In the genomic region with DNA sequence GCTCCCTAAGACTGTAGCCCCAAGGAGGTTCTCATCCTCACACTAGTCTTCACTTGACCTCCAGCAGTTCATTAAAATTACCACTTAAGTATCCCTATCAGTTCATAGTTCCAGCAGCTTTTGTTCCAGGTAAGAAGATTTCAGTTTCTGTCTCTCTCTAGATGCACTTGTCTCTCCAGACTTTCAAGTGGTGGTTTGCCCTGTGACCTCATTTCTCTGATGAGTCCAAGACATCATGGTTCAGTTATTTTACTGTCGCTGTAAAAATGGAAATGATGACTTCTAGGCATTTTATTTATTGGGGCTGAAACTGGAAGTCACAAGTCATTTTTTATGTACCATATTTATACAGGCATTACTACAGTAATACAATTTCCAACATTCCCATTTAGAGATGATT, we compare ENCODE assay signal across 15 cellular contexts. TPM values are rescaled to one million over a fixed set of nuclear protein-coding genes. Genes with fewer than 3 reads are reported as not detected.
DNase-seq lines count a peak whose midpoint lies in the region; ATAC-seq and TF ChIP-seq lines count a peak whose summit lies in the region.
"Had no signal": no experiment of that assay in that cellular context is flagged by ENCODE, and none has a peak within 500 bp of the region (broad histone marks: within the 10 kb centered on the region; RNA-seq: fewer than 3 reads in every experiment).

No MANE protein-coding gene starts in this region.

- H3F3A ChIP-seq in PC-3 (ENCODE audit: low read length, unreplicated experiment) (no peaks in the 10 kb centered on the region), GM23248 (ENCODE audit: insufficient read depth) (no peaks in the 10 kb centered on the region)

- 0 out of 3 replicates have a peak overlapping the region, but pooled peaks have one; percentile 9 for H2BK15ac ChIP-seq in IMR-90 (ENCODE audit: low read depth, low read length)

- no peak overlapping the region for H3K27ac Mint-ChIP-seq in natural killer cell treated with Interleukin-12 subunit alpha and Interleukin-12 subunit beta and Interleukin-15 and Interleukin-18, amount 100 ng/mL, for 72 hours
- H3K27ac Mint-ChIP-seq: CD8-positive, alpha-beta memory T cell; HFFc6 had no signal

- no peak overlapping the region for H3K4me2 ChIP-seq in DND-41 (ENCODE audit: insufficient read depth, low read length)
- no peak overlapping the region for H3K4me2 ChIP-seq in IMR-90 (ENCODE audit: low read depth, low read length)
- H3K4me2 ChIP-seq in PC-3 (ENCODE audit: low read length) = no peak overlapping the region
- no peak overlapping the region for H3K4me2 ChIP-seq in GM23248 (ENCODE audit: unreplicated experiment)
- H3K4me2 ChIP-seq: A549, BLaER1 had no signal

- no peak for TF ChIP-seq RAD21 in IMR-90 (IDR thresholded peaks at IDR 0.05; ENCODE audit: low read length)

- H2BK120ac ChIP-seq in IMR-90 (ENCODE audit: low read depth, low read length) = peak overlapping the region; percentile 51; the same call in 1 of the 2 replicates

- H3K4me1 ChIP-seq in DND-41 (ENCODE audit: insufficient read depth, low read length) = peaks cover 9% of the 10 kb centered on the region
- H3K4me1 ChIP-seq in IMR-90 (ENCODE audit: control insufficient read depth, insufficient read depth, low read length) = no peaks in the 10 kb centered on the region; the same call in 1 of the 2 replicates
- H3K4me1 ChIP-seq in PC-3 (ENCODE audit: insufficient read depth, low read length) = no peaks in the 10 kb centered on the region
- no peaks in the 10 kb centered on the region for H3K4me1 ChIP-seq in GM23248 (ENCODE audit: insufficient read depth)
- H3K4me1 ChIP-seq: A549, BLaER1, Caco-2 had no signal

- H2BK5ac ChIP-seq in IMR-90 (ENCODE audit: low read depth, low read length, poor library complexity, severe bottlenecking) = peak overlapping the region; percentile 20

- no peak overlapping the region for H3K23ac ChIP-seq in IMR-90 (ENCODE audit: low read depth, low read length)

- H3K9me3 ChIP-seq in DND-41 (ENCODE audit: insufficient read depth, low read length, severe bottlenecking) (peaks cover 3% of the 10 kb centered on the region), IMR-90 (ENCODE audit: control insufficient read depth, insufficient read depth, low read length) (0 out of 2 replicates have a peak, but pooled peaks cover 2% of the 10 kb centered on the region), PC-3 (ENCODE audit: low read length) (no peaks in the 10 kb centered on the region), GM23248 (ENCODE audit: low read depth) (no peaks in the 10 kb centered on the region)
- H3K9me3 ChIP-seq: A549, BLaER1, Caco-2 had no signal

- no CpG with 5 or more reads among the region's 1 CpG for WGBS in IMR-90 (ENCODE audit: extremely low coverage in 2 of 2, insufficient read length in 1 of 2), 2 experiments
- WGBS in GM23248 (ENCODE audit: low coverage in 1 of 2, low lambda C conversion rate in 2 of 2, missing lambda C conversion rate in 2 of 2), 2 experiments = 38 to 42% methylated on average over 1 of the region's 1 CpG

- H3K79me2 ChIP-seq in DND-41 (ENCODE audit: insufficient read depth, low read length) (no peaks in the 10 kb centered on the region), PC-3 (ENCODE audit: low read length) (no peaks in the 10 kb centered on the region), GM23248 (ENCODE audit: insufficient read depth) (no peaks in the 10 kb centered on the region)

- H3K14ac ChIP-seq in IMR-90 (replicated peaks; ENCODE audit: low read depth, low read length) = no peak overlapping the region

- H3K4me1 Mint-ChIP-seq in natural killer cell treated with Interleukin-12 subunit alpha and Interleukin-12 subunit beta and Interleukin-15 and Interleukin-18, amount 100 ng/mL, for 72 hours (ENCODE audit: low read depth in 2 of 2) = no peaks in the 10 kb centered on the region
- H3K4me1 Mint-ChIP-seq: CD8-positive, alpha-beta memory T cell had no signal

- DNase-seq in DND-41 (no peak), IMR-90 (peak; percentile 5), PC-3 (peak; percentile 30), kidney tubule cell (ENCODE audit: low spot score) (peak; percentile 60), GM23248 (no peak)
- no peak for DNase-seq in natural killer cell treated with Interleukin-12 subunit alpha and Interleukin-12 subunit beta and Interleukin-15 and Interleukin-18, amount 100 ng/mL, for 72 hours (ENCODE audit: low spot score)
- DNase-seq: Caco-2; CD8-positive, alpha-beta memory T cell; HCEC 1CT; HFFc6 had no signal

- ATAC-seq in DND-41 (ENCODE audit: insufficient read depth, low read depth) (peak; percentile 48; the same call in 2 of the 3 replicates), IMR-90 (ENCODE audit: low read depth) (no peak), PC-3 (no peak), GM21717 (IDR thresholded peaks at IDR 0.05; ENCODE audit: unreplicated experiment) (no peak)
- no peak for ATAC-seq in natural killer cell treated with Interleukin-12 subunit alpha and Interleukin-12 subunit beta and Interleukin-15 and Interleukin-18, amount 100 ng/mL, for 72 hours
- ATAC-seq: A549 had no signal

- H4K5ac ChIP-seq in IMR-90 (ENCODE audit: low read depth, low read length) = peak overlapping the region; percentile 78; the same call in 1 of the 2 replicates

- H2AFZ ChIP-seq in DND-41 (ENCODE audit: low read depth, low read length) (0 out of 2 replicates have a peak overlapping the region, but pooled peaks have one; percentile 3), IMR-90 (replicated peaks; ENCODE audit: low read length, poor library complexity) (no peak overlapping the region), PC-3 (ENCODE audit: low read length) (no peak overlapping the region), GM23248 (no peak overlapping the region)

- no peaks in the 10 kb centered on the region for H3K27me3 Mint-ChIP-seq in natural killer cell treated with Interleukin-12 subunit alpha and Interleukin-12 subunit beta and Interleukin-15 and Interleukin-18, amount 100 ng/mL, for 72 hours
- H3K27me3 Mint-ChIP-seq: CD8-positive, alpha-beta memory T cell had no signal

- H2BK20ac ChIP-seq in IMR-90 (ENCODE audit: low read depth, low read length) = peak overlapping the region; percentile 27; the same call in 1 of the 2 replicates

- H3K9ac ChIP-seq in DND-41 (ENCODE audit: low read depth, low read length) = no peak overlapping the region
- H3K9ac ChIP-seq in IMR-90 (ENCODE audit: low read depth, low read length) = no peak overlapping the region
- no peak overlapping the region for H3K9ac ChIP-seq in PC-3 (ENCODE audit: low read length)
- H3K9ac ChIP-seq in GM23248 = no peak overlapping the region
- H3K9ac ChIP-seq: BLaER1 had no signal

- H2AK9ac ChIP-seq in IMR-90 (replicated peaks; ENCODE audit: low read depth, low read length, poor library complexity) = no peak overlapping the region

- H3K4ac ChIP-seq in IMR-90 (ENCODE audit: low read depth, low read length) = peak overlapping the region; percentile 54; the same call in 1 of the 2 replicates

- peak overlapping the region in 1 of 2 experiments; percentile 17; a peak in 1 of 4 replicates for H4K8ac ChIP-seq in IMR-90 (ENCODE audit: low read depth in 2 of 2, low read length in 2 of 2)

- H3K27ac ChIP-seq in DND-41 (ENCODE audit: low read length) (no peak overlapping the region), IMR-90 (ENCODE audit: insufficient read depth, low read length) (no peak overlapping the region), PC-3 (ENCODE audit: low read length) (no peak overlapping the region), GM23248 (no peak overlapping the region)
- H3K27ac ChIP-seq: A549, BLaER1 had no signal

- no peaks in the 10 kb centered on the region for H3K36me3 ChIP-seq in DND-41 (ENCODE audit: insufficient read depth, low read length)
- H3K36me3 ChIP-seq in IMR-90 (ENCODE audit: control insufficient read depth, insufficient read depth, low read length) = no peaks in the 10 kb centered on the region
- H3K36me3 ChIP-seq in PC-3 (ENCODE audit: low read depth, low read length) = no peaks in the 10 kb centered on the region
- H3K36me3 ChIP-seq in GM23248 (ENCODE audit: low read depth) = no peaks in the 10 kb centered on the region
- H3K36me3 ChIP-seq: BLaER1 had no signal

- H2AK5ac ChIP-seq in IMR-90 (ENCODE audit: low read depth, low read length) = no peak overlapping the region

- no peak overlapping the region for H3K56ac ChIP-seq in IMR-90 (ENCODE audit: extremely low read depth, insufficient read depth, low read length)

- no peak for TF ChIP-seq POLR2A in IMR-90 (IDR thresholded peaks at IDR 0.05; ENCODE audit: low read depth, low read length)

- H3K9me1 ChIP-seq in IMR-90 (ENCODE audit: insufficient read depth, low read length) = no peaks in the 10 kb centered on the region

- peaks cover 2% of the 10 kb centered on the region for H3K9me3 Mint-ChIP-seq in natural killer cell treated with Interleukin-12 subunit alpha and Interleukin-12 subunit beta and Interleukin-15 and Interleukin-18, amount 100 ng/mL, for 72 hours

- H3K18ac ChIP-seq in IMR-90 (ENCODE audit: low read depth, low read length) = peak overlapping the region; percentile 83; the same call in 1 of the 2 replicates

- H3K4me3 Mint-ChIP-seq in natural killer cell treated with Interleukin-12 subunit alpha and Interleukin-12 subunit beta and Interleukin-15 and Interleukin-18, amount 100 ng/mL, for 72 hours = no peak overlapping the region
- H3K4me3 Mint-ChIP-seq: CD8-positive, alpha-beta memory T cell; HFFc6 had no signal

- H4K20me1 ChIP-seq in DND-41 (ENCODE audit: insufficient read depth, low read length) = no peaks in the 10 kb centered on the region
- no peaks in the 10 kb centered on the region for H4K20me1 ChIP-seq in IMR-90 (ENCODE audit: insufficient read depth, low read length)
- no peaks in the 10 kb centered on the region for H4K20me1 ChIP-seq in PC-3 (ENCODE audit: low read length)
- H4K20me1 ChIP-seq in GM23248 (ENCODE audit: insufficient read depth) = no peaks in the 10 kb centered on the region
- H4K20me1 ChIP-seq: BLaER1 had no signal

- dilution Hi-C loops in IMR-90 (cut with HindIII; ENCODE audit: low sequenced_read_pairs, unreplicated experiment) = no loop called here

- no peaks in the 10 kb centered on the region for H3K79me1 ChIP-seq in IMR-90 (ENCODE audit: low read depth in 1 of 2, low read length in 2 of 2)

- TF ChIP-seq CTCF in DND-41 (IDR thresholded peaks at IDR 0.05; ENCODE audit: borderline replicate concordance, extremely low read depth, low read length, poor library complexity, severe bottlenecking) = no peak
- no peak for TF ChIP-seq CTCF in IMR-90 (conservative IDR thresholded peaks at IDR 0.05; ENCODE audit: low read depth, low read length)
- no peak for TF ChIP-seq CTCF in PC-3 (conservative IDR thresholded peaks at IDR 0.05; ENCODE audit: low read depth, low read length)

- intact Hi-C loops in IMR-90 (cut with micrococcal nuclease) (no loop called here), PC-3 (cut with micrococcal nuclease) (no loop called here)

- POLR2A ChIA-PET in IMR-90 (lab: Charles Lee; ENCODE audit: unreplicated experiment) = no interaction called here
- POLR2A ChIA-PET in PC-3 (lab: Charles Lee; ENCODE audit: unreplicated experiment) = no interaction called here

- H4K91ac ChIP-seq in IMR-90 (ENCODE audit: insufficient read depth, low read depth, low read length) = no peak overlapping the region; the same call in 1 of the 2 replicates

- H3K27me3 ChIP-seq in DND-41 (ENCODE audit: insufficient read depth, low read length, poor library complexity) (no peaks in the 10 kb centered on the region), IMR-90 (ENCODE audit: control insufficient read depth, insufficient read depth, low read length) (no peaks in the 10 kb centered on the region), PC-3 (ENCODE audit: low read length) (no peaks in the 10 kb centered on the region), GM23248 (replicated peaks; ENCODE audit: insufficient read depth) (no peaks in the 10 kb centered on the region)
- H3K27me3 ChIP-seq: BLaER1 had no signal

- H3K36me3 Mint-ChIP-seq in natural killer cell treated with Interleukin-12 subunit alpha and Interleukin-12 subunit beta and Interleukin-15 and Interleukin-18, amount 100 ng/mL, for 72 hours = no peaks in the 10 kb centered on the region
- H3K36me3 Mint-ChIP-seq: CD8-positive, alpha-beta memory T cell had no signal

- CTCF ChIA-PET in IMR-90 (lab: Yijun Ruan, JAX) (no interaction called here), PC-3 (lab: Charles Lee) (no interaction called here)

- H3K9me2 ChIP-seq in PC-3 (replicated peaks; ENCODE audit: low read length) = no peaks in the 10 kb centered on the region
- no peaks in the 10 kb centered on the region for H3K9me2 ChIP-seq in GM23248 (ENCODE audit: insufficient read depth)

- H3K4me3 ChIP-seq in DND-41 (ENCODE audit: low read depth in 1 of 2, low read length in 2 of 2) (no peak overlapping the region), IMR-90 (ENCODE audit: insufficient read depth, low read depth, low read length) (no peak overlapping the region), PC-3 (ENCODE audit: low read length) (no peak overlapping the region), GM23248 (no peak overlapping the region)
- H3K4me3 ChIP-seq: A549, BLaER1 had no signal

- in situ Hi-C loops in IMR-90 (cut with MboI; ENCODE audit: low sequenced_read_pairs) = no loop called here
- in situ Hi-C loops in GM23248 (cut with MboI) = no loop called here

- no TSS peak for BruUV-seq in IMR-90 (replicated peaks; lab: Mats Ljungman, UMichigan)
- BruUV-seq in PC-3 (replicated peaks; lab: Mats Ljungman, UMichigan) = no TSS peak

RNA-seq across cellular contexts. Expression of gene RGS18, which starts 17.9 kb away (rescaled TPM):
- under 0.01 and 0.18 TPM in 2 replicates for total RNA-seq in IMR-90 (2012; rRNA removed)
- polyA plus RNA-seq in IMR-90 (2012; rRNA removed) = 0.09 TPM in 1 of 2 replicates, not detected in the other
- not detected in 2 replicates for polyA plus RNA-seq in IMR-90 (2012; cell fraction: cytosol; rRNA removed)
- 0.06 TPM in 1 of 2 replicates, not detected in the other for polyA plus RNA-seq in IMR-90 (2012; cell fraction: nucleus; rRNA removed; ENCODE audit: low replicate concordance)
- not detected in 2 replicates for total RNA-seq in PC-3 (2014; rRNA removed)
- 10 to 100 TPM in 1 of 2 donors, 1 to 10 TPM in 1; 4.0 to 10.0 TPM for total RNA-seq in natural killer cell treated with Interleukin-12 subunit alpha and Interleukin-12 subunit beta and Interleukin-15 and Interleukin-18, amount 100 ng/mL, for 72 hours
- not detected in 2 replicates for total RNA-seq in GM23248 (2014; rRNA removed; shearing (Covaris generic))
- not detected in 2 replicates for polyA plus RNA-seq in GM23248 (2016; fragmentation: Nextera tagmentation; extraction: Ambion mirVana)
- total RNA-seq: Caco-2, G401, HFFc6, HT-29 had no signal
- polyA plus RNA-seq: A549 had no signal

Comparison
In these comparisons a context has a peak if more than half of its experiments do, and no peak if none do; other contexts are left out.
1. DNase-seq: peak in IMR-90 (single experiment), PC-3 (single experiment) and kidney tubule cell (single experiment); none in DND-41 (single experiment), natural killer cell treated with Interleukin-12 subunit alpha and Interleukin-12 subunit beta and Interleukin-15 and Interleukin-18, amount 100 ng/mL, for 72 hours (single experiment) and GM23248 (single experiment).